ENCODE assay signal across 1 cellular context in the genomic region with DNA sequence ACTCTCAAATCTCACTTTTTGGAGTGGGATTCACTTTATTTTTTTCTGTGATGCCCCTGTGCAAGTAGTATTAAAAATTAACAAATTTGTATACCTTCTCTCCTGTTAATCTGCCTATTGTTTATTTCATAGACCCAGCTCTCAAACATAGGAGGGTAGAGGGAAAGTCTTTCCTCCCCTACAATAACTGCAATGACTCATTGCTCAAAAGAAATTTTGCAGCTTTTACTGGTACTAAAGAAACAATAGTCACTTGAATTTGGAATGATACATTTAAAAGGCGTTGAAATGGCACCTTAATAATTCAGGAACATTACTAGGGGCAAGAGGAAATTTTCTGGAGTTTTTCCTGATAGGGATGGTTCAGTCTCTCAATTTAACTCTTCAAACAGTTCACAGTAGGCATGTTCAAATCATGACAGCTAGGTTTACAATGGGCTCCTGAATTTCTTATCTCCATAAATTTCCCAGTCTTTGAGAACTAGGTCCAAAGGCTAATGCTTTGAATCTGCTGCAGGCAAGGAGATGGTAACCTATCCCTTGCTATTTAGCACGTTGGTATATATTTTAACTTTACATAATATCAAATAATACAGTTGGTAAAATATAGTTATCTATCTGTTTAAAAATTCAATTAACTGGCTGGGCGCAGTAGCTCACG.
A peak's percentile ranks its signal among the peaks of the same experiment; 100 is the strongest.
TF ChIP-seq lines count a peak whose summit lies in the region.

No MANE protein-coding gene starts in this region.

TF ChIP-seq in HEK293, 187 proteins besides CTCF, POLR2A, EP300 and RAD21 (continued from another document):
- TF ChIP-seq, protein P1, sequence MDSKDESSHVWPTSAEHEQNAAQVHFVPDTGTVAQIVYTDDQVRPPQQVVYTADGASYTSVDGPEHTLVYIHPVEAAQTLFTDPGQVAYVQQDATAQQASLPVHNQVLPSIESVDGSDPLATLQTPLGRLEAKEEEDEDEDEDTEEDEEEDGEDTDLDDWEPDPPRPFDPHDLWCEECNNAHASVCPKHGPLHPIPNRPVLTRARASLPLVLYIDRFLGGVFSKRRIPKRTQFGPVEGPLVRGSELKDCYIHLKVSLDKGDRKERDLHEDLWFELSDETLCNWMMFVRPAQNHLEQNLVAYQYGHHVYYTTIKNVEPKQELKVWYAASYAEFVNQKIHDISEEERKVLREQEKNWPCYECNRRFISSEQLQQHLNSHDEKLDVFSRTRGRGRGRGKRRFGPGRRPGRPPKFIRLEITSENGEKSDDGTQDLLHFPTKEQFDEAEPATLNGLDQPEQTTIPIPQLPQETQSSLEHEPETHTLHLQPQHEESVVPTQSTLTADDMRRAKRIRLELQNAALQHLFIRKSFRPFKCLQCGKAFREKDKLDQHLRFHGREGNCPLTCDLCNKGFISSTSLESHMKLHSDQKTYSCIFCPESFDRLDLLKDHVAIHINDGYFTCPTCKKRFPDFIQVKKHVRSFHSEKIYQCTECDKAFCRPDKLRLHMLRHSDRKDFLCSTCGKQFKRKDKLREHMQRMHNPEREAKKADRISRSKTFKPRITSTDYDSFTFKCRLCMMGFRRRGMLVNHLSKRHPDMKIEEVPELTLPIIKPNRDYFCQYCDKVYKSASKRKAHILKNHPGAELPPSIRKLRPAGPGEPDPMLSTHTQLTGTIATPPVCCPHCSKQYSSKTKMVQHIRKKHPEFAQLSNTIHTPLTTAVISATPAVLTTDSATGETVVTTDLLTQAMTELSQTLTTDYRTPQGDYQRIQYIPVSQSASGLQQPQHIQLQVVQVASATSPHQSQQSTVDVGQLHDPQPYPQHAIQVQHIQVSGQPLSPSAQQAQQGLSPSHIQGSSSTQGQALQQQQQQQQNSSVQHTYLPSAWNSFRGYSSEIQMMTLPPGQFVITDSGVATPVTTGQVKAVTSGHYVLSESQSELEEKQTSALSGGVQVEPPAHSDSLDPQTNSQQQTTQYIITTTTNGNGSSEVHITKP (tag by site-specific recombination; IDR thresholded peaks at IDR 0.05) = 0 out of 2 replicates have a peak, but pooled peaks have one; percentile 47
- TF ChIP-seq MYNN (tag by site-specific recombination; IDR thresholded peaks at IDR 0.05; ENCODE audit: borderline replicate concordance) = no peak
- no peak for TF ChIP-seq SP3 (tag by site-specific recombination; IDR thresholded peaks at IDR 0.05)
